ENCODE assay signal across 10 cellular contexts in the genomic region with DNA sequence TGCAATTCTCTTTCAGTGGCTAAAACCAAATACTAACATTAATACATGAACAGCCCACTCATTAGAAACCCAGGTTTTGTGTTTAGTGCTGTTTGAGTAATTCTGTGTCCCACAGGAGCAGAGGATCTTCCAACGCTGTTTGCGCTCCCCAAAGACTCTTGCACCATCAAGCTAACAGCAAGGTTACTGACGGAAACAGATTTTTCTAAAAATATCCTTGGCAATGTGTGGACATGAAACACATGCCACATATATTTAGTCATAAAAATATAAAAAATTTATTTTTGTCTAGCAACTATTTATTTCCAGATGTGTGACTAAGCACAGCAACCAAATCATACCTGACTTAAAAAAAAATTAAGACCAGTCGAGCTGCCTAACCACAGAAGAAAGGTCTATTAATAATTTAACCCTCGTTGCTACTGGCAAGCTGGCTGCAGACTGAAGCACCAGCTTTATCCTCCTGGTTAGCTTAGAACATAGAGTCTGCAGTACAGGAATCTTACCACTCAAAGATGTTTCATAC.
A peak's percentile ranks its signal among the peaks of the same experiment; 100 is the strongest.
DNase-seq lines count a peak whose midpoint lies in the region; ATAC-seq and TF ChIP-seq lines count a peak whose summit lies in the region.
"Had no signal": no experiment of that assay in that cellular context is flagged by ENCODE, and none has a peak within 500 bp of the region (broad histone marks: within the 10 kb centered on the region; RNA-seq: fewer than 3 reads in every experiment).

No MANE protein-coding gene starts in this region.

- no peak for TF ChIP-seq CTCF in HFFc6 (IDR thresholded peaks at IDR 0.05)
- TF ChIP-seq CTCF in left lung (IDR thresholded peaks at IDR 0.05): no peak

- peak overlapping the region; percentile 59; the same call in 1 of the 2 replicates for H3K4me3 Mint-ChIP-seq in HFFc6
- H3K4me3 Mint-ChIP-seq: neural crest cell had no signal

- H3K4me1 Mint-ChIP-seq in HFFc6 (ENCODE audit: low read depth): peaks cover 31% of the 10 kb centered on the region
- H3K4me1 Mint-ChIP-seq: neural crest cell had no signal

- H3K36me3 ChIP-seq in left lung: no peaks in the 10 kb centered on the region

- no peaks in the 10 kb centered on the region for H3K27me3 Mint-ChIP-seq in HFFc6 (ENCODE audit: insufficient read depth)

- peaks cover 0 to 6% of the 10 kb centered on the region in 2 donors for H3K4me1 ChIP-seq in left lung

- no peaks in the 10 kb centered on the region for H3K9me3 Mint-ChIP-seq in HFFc6
- H3K9me3 Mint-ChIP-seq: neural crest cell had no signal

- ATAC-seq in GM18499 (IDR thresholded peaks at IDR 0.05; ENCODE audit: insufficient read depth, unreplicated experiment) (peak; percentile 33), left lung (peak; percentile 8)

- H3K9me3 ChIP-seq in left lung: no peaks in the 10 kb centered on the region

- no peaks in the 10 kb centered on the region for H3K27me3 ChIP-seq in left lung

- intact Hi-C loops in left lung (cut with DNase I): no loop called here

- peak overlapping the region; percentile 72 for H3K27ac Mint-ChIP-seq in HFFc6

- no peak overlapping the region for H3K27ac ChIP-seq in left lung
- H3K27ac ChIP-seq: HL-60 had no signal

- peak; percentile 85 for DNase-seq in HFFc6
- DNase-seq in NOMO-1 treated with dmso at 0.1 percent for 144 hours (lab: John Stamatoyannopoulos, UW; ENCODE audit: unreplicated experiment): peak; percentile 44
- no peak for DNase-seq in left lung
- no peak for DNase-seq in activated CD4-positive, alpha-beta T cell treated with anti-CD3 and anti-CD28 coated beads for 4 hours
- no peak for DNase-seq in NCI-H2081 (lab: John Stamatoyannopoulos, UW)
- no peak for DNase-seq in NCI-H146 (lab: John Stamatoyannopoulos, UW)
- no peak for DNase-seq in NCI-H82 treated with DMSO at 0.1 percent for 48 hours (lab: John Stamatoyannopoulos, UW; ENCODE audit: unreplicated experiment)

- no peak overlapping the region for H3K4me3 ChIP-seq in left lung

- no peaks in the 10 kb centered on the region for H3K36me3 Mint-ChIP-seq in HFFc6 (ENCODE audit: low read depth)

Comparison
In these comparisons a context has a peak if more than half of its experiments do, and no peak if none do; other contexts are left out.
1. DNase-seq: peak in HFFc6 (single experiment) and NOMO-1 treated with dmso at 0.1 percent for 144 hours (single experiment); none in left lung (0 of 2), activated CD4-positive, alpha-beta T cell treated with anti-CD3 and anti-CD28 coated beads for 4 hours (0 of 2), NCI-H2081 (0 of 2), NCI-H146 (single experiment) and NCI-H82 treated with DMSO at 0.1 percent for 48 hours (single experiment).